Comparison of ENCODE assay signal across 1 cellular context in genomic region chr1:228222548-228222947, GRCh38.
TF ChIP-seq lines count a peak whose summit lies in the region.

No MANE protein-coding gene starts in this region.

TF ChIP-seq in K562, 482 proteins besides CTCF, POLR2A, EP300 and RAD21:
- 0 out of 2 replicates have a peak, but pooled peaks have one; percentile 25 for TF ChIP-seq ATF7 (IDR thresholded peaks at IDR 0.05)
- no peak for TF ChIP-seq ZNF311 (CRISPR knock-in tag; IDR thresholded peaks at IDR 0.05)
- TF ChIP-seq, protein P1, sequence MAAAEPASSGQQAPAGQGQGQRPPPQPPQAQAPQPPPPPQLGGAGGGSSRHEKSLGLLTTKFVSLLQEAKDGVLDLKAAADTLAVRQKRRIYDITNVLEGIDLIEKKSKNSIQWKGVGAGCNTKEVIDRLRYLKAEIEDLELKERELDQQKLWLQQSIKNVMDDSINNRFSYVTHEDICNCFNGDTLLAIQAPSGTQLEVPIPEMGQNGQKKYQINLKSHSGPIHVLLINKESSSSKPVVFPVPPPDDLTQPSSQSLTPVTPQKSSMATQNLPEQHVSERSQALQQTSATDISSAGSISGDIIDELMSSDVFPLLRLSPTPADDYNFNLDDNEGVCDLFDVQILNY (CRISPR knock-in tag; IDR thresholded peaks at IDR 0.05): no peak
- TF ChIP-seq, protein P2, sequence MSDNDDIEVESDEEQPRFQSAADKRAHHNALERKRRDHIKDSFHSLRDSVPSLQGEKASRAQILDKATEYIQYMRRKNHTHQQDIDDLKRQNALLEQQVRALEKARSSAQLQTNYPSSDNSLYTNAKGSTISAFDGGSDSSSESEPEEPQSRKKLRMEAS (CRISPR knock-in tag; IDR thresholded peaks at IDR 0.05): peak; percentile 51
- TF ChIP-seq ZNF586 (CRISPR knock-in tag; conservative IDR thresholded peaks at IDR 0.05): no peak
- no peak for TF ChIP-seq MECOM (CRISPR knock-in tag; IDR thresholded peaks at IDR 0.05)
- TF ChIP-seq ESRRA (IDR thresholded peaks at IDR 0.05; ENCODE audit: borderline replicate concordance, low read depth): peak; percentile 58; the same call in 1 of the 2 replicates
- TF ChIP-seq E2F4 (CRISPR knock-in tag; IDR thresholded peaks at IDR 0.05; ENCODE audit: low read depth): no peak
- TF ChIP-seq PHF8 (IDR thresholded peaks at IDR 0.05; ENCODE audit: borderline replicate concordance, low read length): no peak
- no peak for TF ChIP-seq NRF1 (conservative IDR thresholded peaks at IDR 0.05 in 1 of 2, IDR thresholded peaks at IDR 0.05 in 1 of 2)
- no peak for TF ChIP-seq CHD1 (IDR thresholded peaks at IDR 0.05; ENCODE audit: low read length)
- no peak for TF ChIP-seq JUND (IDR thresholded peaks at IDR 0.05; ENCODE audit: borderline replicate concordance, low read depth, low read length)
- peak; percentile 37; the same call in 1 of the 3 replicates for TF ChIP-seq JUND (tag; IDR thresholded peaks at IDR 0.05; ENCODE audit: borderline replicate concordance, low read depth, low read length)
- no peak for TF ChIP-seq MNT (conservative IDR thresholded peaks at IDR 0.05)
